Comparison of ENCODE assay signal across 2 cellular contexts in genomic region chr9:129422032-129422842, GRCh38.
TF ChIP-seq lines count a peak whose summit lies in the region.

No MANE protein-coding gene starts in this region.

TF ChIP-seq in IMR-90, 13 proteins besides CTCF, POLR2A, EP300 and RAD21:
- TF ChIP-seq USF2 (IDR thresholded peaks at IDR 0.05; ENCODE audit: low read depth, low read length) (no peak), MAZ (IDR thresholded peaks at IDR 0.05; ENCODE audit: borderline replicate concordance, low read depth, low read length) (no peak), RFX5 (IDR thresholded peaks at IDR 0.05; ENCODE audit: low read depth, low read length) (no peak), BHLHE40 (IDR thresholded peaks at IDR 0.05; ENCODE audit: low read depth, low read length) (no peak), CEBPB (IDR thresholded peaks at IDR 0.05; ENCODE audit: low read depth, low read length) (no peak), NFE2L2 (IDR thresholded peaks at IDR 0.05; ENCODE audit: low read depth, low read length) (no peak), MAFK (IDR thresholded peaks at IDR 0.05; ENCODE audit: low read depth, low read length) (no peak), SMC3 (IDR thresholded peaks at IDR 0.05; ENCODE audit: low read depth, low read length) (no peak), CHD1 (IDR thresholded peaks at IDR 0.05; ENCODE audit: low read depth, low read length) (no peak), ELK1 (IDR thresholded peaks at IDR 0.05; ENCODE audit: borderline replicate concordance, low read depth, low read length) (no peak), MXI1 (IDR thresholded peaks at IDR 0.05; ENCODE audit: borderline replicate concordance, low read depth, low read length) (no peak), RCOR1 (IDR thresholded peaks at IDR 0.05; ENCODE audit: insufficient replicate concordance, low read length) (no peak), FOS (IDR thresholded peaks at IDR 0.05; ENCODE audit: low read depth, low read length) (no peak)
TF ChIP-seq in IMR-90: peak in this region for 0.

TF ChIP-seq in GM12878, 131 proteins besides CTCF, POLR2A, EP300 and RAD21:
- TF ChIP-seq CREM (IDR thresholded peaks at IDR 0.05; ENCODE audit: low read depth) (no peak), NRF1 (conservative IDR thresholded peaks at IDR 0.05; ENCODE audit: low read depth, low read length) (no peak), NKRF (conservative IDR thresholded peaks at IDR 0.05) (no peak), NR2C1 (IDR thresholded peaks at IDR 0.05) (no peak), DPF2 (IDR thresholded peaks at IDR 0.05) (no peak), ESRRA (IDR thresholded peaks at IDR 0.05; ENCODE audit: low read length) (peak; percentile 85; the same call in 1 of the 2 replicates)
